Comparison of ENCODE assay signal across 24 cellular contexts in genomic region chr19:1631557-1632100, GRCh38.
"Had no signal": no experiment of that assay in that cellular context is flagged by ENCODE, and none has a peak within 500 bp of the region (broad histone marks: within the 10 kb centered on the region; RNA-seq: fewer than 3 reads in every experiment).

No MANE protein-coding gene starts in this region.

- H3K4me2 ChIP-seq: neural progenitor cell had no signal

- H3K27me3 Mint-ChIP-seq: naive thymus-derived CD4-positive, alpha-beta T cell; stimulated activated naive CD8-positive, alpha-beta T cell treated with anti-CD3 and anti-CD28 coated beads, Interleukin-15, Interleukin-2, amounts not matched to agents 100 ng/mL and 50 ng/mL, for 24 hours had no signal

- ATAC-seq: gastrocnemius medialis; left lobe of liver; naive thymus-derived CD4-positive, alpha-beta T cell; stimulated activated effector memory CD8-positive, alpha-beta T cell treated with anti-CD3 and anti-CD28 coated beads, Interleukin-12 subunit alpha, Interleukin-12 subunit beta, amount 100 ng/mL, for 72 hours; upper lobe of right lung had no signal

- H3K9me3 Mint-ChIP-seq: naive thymus-derived CD4-positive, alpha-beta T cell; nephron; stimulated activated effector memory CD8-positive, alpha-beta T cell treated with anti-CD3 and anti-CD28 coated beads, Interleukin-12 subunit alpha, Interleukin-12 subunit beta, amount 100 ng/mL, for 72 hours; stimulated activated naive CD8-positive, alpha-beta T cell treated with anti-CD3 and anti-CD28 coated beads, Interleukin-15, Interleukin-2, amounts not matched to agents 100 ng/mL and 50 ng/mL, for 24 hours had no signal

- H2AFZ ChIP-seq: neural progenitor cell had no signal

- H3K27ac Mint-ChIP-seq: naive thymus-derived CD4-positive, alpha-beta T cell; nephron; neural progenitor cell; stimulated activated naive CD8-positive, alpha-beta T cell treated with anti-CD3 and anti-CD28 coated beads, Interleukin-15, Interleukin-2, amounts not matched to agents 100 ng/mL and 50 ng/mL, for 24 hours had no signal

- H3K9ac ChIP-seq: neural progenitor cell had no signal

- H3K4me3 Mint-ChIP-seq: naive thymus-derived CD4-positive, alpha-beta T cell; nephron; neural progenitor cell; stimulated activated effector memory CD8-positive, alpha-beta T cell treated with anti-CD3 and anti-CD28 coated beads, Interleukin-12 subunit alpha, Interleukin-12 subunit beta, amount 100 ng/mL, for 72 hours; stimulated activated naive CD8-positive, alpha-beta T cell treated with anti-CD3 and anti-CD28 coated beads, Interleukin-15, Interleukin-2, amounts not matched to agents 100 ng/mL and 50 ng/mL, for 24 hours had no signal

- H3K36me3 ChIP-seq: neural progenitor cell, prostate gland, right atrium auricular region, uterus had no signal

- H3K27ac ChIP-seq: dorsolateral prefrontal cortex, gastrocnemius medialis, neural progenitor cell, prostate gland, right atrium auricular region, sigmoid colon, suprapubic skin, upper lobe of right lung, uterus had no signal

- H3K4me1 Mint-ChIP-seq: nephron, neural progenitor cell had no signal

- H3K27me3 ChIP-seq: dorsolateral prefrontal cortex, gastrocnemius medialis, neural progenitor cell, right atrium auricular region, sigmoid colon, suprapubic skin, transverse colon, upper lobe of right lung, uterus had no signal

- H3K9me3 ChIP-seq: gastrocnemius medialis, prostate gland, right atrium auricular region, sigmoid colon, suprapubic skin, transverse colon, upper lobe of right lung, uterus had no signal

- H3K4me1 ChIP-seq: gastrocnemius medialis, neural progenitor cell, prostate gland, right atrium auricular region, sigmoid colon, upper lobe of right lung, uterus had no signal

- H3K4me3 ChIP-seq: dorsolateral prefrontal cortex, gastrocnemius medialis, lung, neural progenitor cell, prostate gland, right atrium auricular region, sigmoid colon, suprapubic skin, transverse colon, upper lobe of right lung, uterus had no signal

- DNase-seq: dorsolateral prefrontal cortex; effector CD4-positive, alpha-beta T cell; foreskin fibroblast; gastrocnemius medialis; head of caudate nucleus; mesendoderm; midbrain; naive thymus-derived CD4-positive, alpha-beta T cell; nucleus accumbens; sigmoid colon; stimulated activated CD4-positive, alpha-beta T cell treated with anti-CD3 and anti-CD28 coated beads, Interleukin-2, amount 100 ng/mL, for 24 hours; stimulated activated CD4-positive, alpha-beta T cell treated with anti-CD3 and anti-CD28 coated beads, Interleukin-4, amount 100 ng/mL, for 24 hours; transverse colon; upper lobe of right lung; uterus had no signal
